In the genomic region with DNA sequence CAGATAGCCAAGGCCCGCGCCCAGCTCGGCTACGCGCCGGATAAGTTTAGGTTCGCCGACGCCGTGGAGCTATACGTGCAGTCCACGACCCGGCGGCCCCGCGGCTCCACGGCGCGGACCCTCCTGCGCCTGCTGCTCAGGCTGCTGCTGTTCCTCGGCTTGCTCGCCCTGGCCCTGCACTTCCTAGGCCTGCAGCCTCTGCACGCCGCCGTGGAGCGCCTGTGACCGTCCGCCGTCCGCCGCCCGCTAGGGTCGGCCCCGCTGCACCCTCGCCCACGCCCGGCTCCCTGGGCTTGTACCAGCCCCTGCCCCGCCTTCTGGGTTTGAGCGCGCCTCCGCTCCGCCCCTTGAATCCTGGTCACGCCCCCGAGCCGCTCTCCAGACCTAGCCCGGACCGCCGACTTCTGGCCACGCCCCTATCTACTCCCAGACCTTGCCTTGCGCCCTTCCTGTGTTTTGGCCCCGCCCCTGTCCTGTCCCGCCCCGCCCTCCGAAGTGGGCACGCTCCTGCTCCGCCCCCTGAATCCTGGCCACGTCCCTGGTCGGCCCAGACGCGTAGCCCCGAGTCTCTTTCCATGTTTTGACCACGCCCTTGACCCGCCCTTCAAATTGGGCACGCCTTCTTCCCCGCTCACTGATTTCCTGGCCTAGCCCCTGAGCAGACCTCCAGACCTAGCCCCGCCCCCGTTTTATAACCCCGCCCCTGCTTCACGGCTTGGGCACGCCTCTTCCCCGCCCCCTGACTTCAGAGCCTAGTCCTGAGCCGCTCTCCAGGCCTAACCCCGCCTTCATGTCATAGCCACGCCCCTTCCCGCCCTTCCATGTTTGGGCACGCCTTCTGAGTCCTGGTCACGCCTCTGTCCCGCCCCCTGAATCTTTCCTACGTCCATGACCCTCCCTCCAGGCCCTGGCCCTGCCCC, we compare ENCODE assay signal across 8 cellular contexts. TPM values are rescaled to one million over a fixed set of nuclear protein-coding genes. Genes with fewer than 3 reads are reported as not detected.
DNase-seq lines count a peak whose midpoint lies in the region; ATAC-seq, FAIRE-seq and TF ChIP-seq lines count a peak whose summit lies in the region.

No MANE protein-coding gene starts in this region.

- peaks cover 50% of the 10 kb centered on the region for H3K4me1 Mint-ChIP-seq in activated CD8-positive, alpha-beta memory T cell treated with anti-CD3 and anti-CD28 coated beads, Interleukin-2, amount 10 ng/mL, durations not matched to agents 7 days and 5 days

- H3K27ac ChIP-seq in H1 (ENCODE audit: low read depth, low read length), result peak overlapping the region; percentile 74; the same call in 1 of the 2 replicates

- peak overlapping the region; percentile 86 for H3K4me3 Mint-ChIP-seq in activated CD8-positive, alpha-beta memory T cell treated with anti-CD3 and anti-CD28 coated beads, Interleukin-2, amount 10 ng/mL, durations not matched to agents 7 days and 5 days

- H3K27ac Mint-ChIP-seq in activated CD8-positive, alpha-beta memory T cell treated with anti-CD3 and anti-CD28 coated beads, Interleukin-2, amount 10 ng/mL, durations not matched to agents 7 days and 5 days, result peak overlapping the region; percentile 98

- peak; percentile 100 for DNase-seq in Caki2 (ENCODE audit: low read depth)
- DNase-seq in HTR-8/SVneo (ENCODE audit: insufficient read length, low spot score), result peak; percentile 86
- peak; percentile 99 for DNase-seq in NOMO-1 treated with DMSO at 0.1 percent for 48 hours (lab: John Stamatoyannopoulos, UW; ENCODE audit: unreplicated experiment)
- DNase-seq in activated CD8-positive, alpha-beta memory T cell treated with anti-CD3 and anti-CD28 coated beads, Interleukin-2, amount 10 ng/mL, durations not matched to agents 7 days and 5 days, result peak; percentile 100
- DNase-seq in H1 (ENCODE audit: low read depth in 1 of 2, low spot score in 2 of 2), result peak; percentile 99 to 100
- DNase-seq in mesenteric fat pad (ENCODE audit: low spot score), result peak; percentile 100
- DNase-seq in stimulated activated CD8-positive, alpha-beta memory T cell treated with anti-CD3 and anti-CD28 coated beads, Interleukin-15, amount 100 ng/mL, for 1 hour (ENCODE audit: low read depth), result peak; percentile 100

- H2BK120ac ChIP-seq in H1 (replicated peaks; ENCODE audit: low read depth, low read length), result no peak overlapping the region

- POLR2A ChIA-PET in H1 (lab: Charles Lee; ENCODE audit: partially characterized antibody), result interaction anchor here (0.5 to 1.7 kb wide), 6 partner anchors 17 to 200 kb away, joined by 3 to 6 read pairs (median 3); no protein-coding TSS in a partner anchor

- H3K36me3 Mint-ChIP-seq in activated CD8-positive, alpha-beta memory T cell treated with anti-CD3 and anti-CD28 coated beads, Interleukin-2, amount 10 ng/mL, durations not matched to agents 7 days and 5 days, result no peaks in the 10 kb centered on the region

- CTCF ChIA-PET in activated CD8-positive, alpha-beta memory T cell treated with anti-CD3 and anti-CD28 coated beads, Interleukin-2, amount 10 ng/mL, durations not matched to agents 7 days and 5 days (lab: Charles Lee), result interaction anchor here (0.7 to 13.1 kb wide), 9 partner anchors 17 to 239 kb away, joined by 3 to 204 read pairs (median 32); a partner anchor contains a TSS
- CTCF ChIA-PET in H1 (lab: Charles Lee; ENCODE audit: partially characterized antibody), result interaction anchor here (0.6 to 5.2 kb wide), 11 partner anchors 15 to 935 kb away, joined by 3 to 58 read pairs (median 10); a partner anchor contains a TSS

- H4K91ac ChIP-seq in H1 (replicated peaks; ENCODE audit: insufficient read length, low read length), result no peak overlapping the region

- no peaks in the 10 kb centered on the region for H3K27me3 Mint-ChIP-seq in activated CD8-positive, alpha-beta memory T cell treated with anti-CD3 and anti-CD28 coated beads, Interleukin-2, amount 10 ng/mL, durations not matched to agents 7 days and 5 days

- peak overlapping the region in 2 of 4 experiments; percentile 48 to 58; a peak in 4 of 7 replicates for H3K9ac ChIP-seq in H1 (replicated peaks in 1 of 4; ENCODE audit: extremely low read depth in 1 of 4, low read depth in 3 of 4, low read length in 3 of 4)

- FAIRE-seq in HTR-8/SVneo (lab: Jason Lieb, UNC), result peak; percentile 69
- FAIRE-seq in H1 (lab: Jason Lieb, UNC), result peak; percentile 66

- no peak for TF ChIP-seq RAD21 in H1 (IDR thresholded peaks at IDR 0.05 in 1 of 2, conservative IDR thresholded peaks at IDR 0.05 in 1 of 2; ENCODE audit: low read depth in 2 of 2, low read length in 2 of 2)

- H3K36me3 ChIP-seq in H1 (ENCODE audit: control insufficient read depth in 2 of 4, insufficient read depth in 4 of 4, low read length in 3 of 4), result no peaks in the 10 kb centered on the region

- no peaks in the 10 kb centered on the region for H4K20me1 ChIP-seq in H1 (replicated peaks in 1 of 2; ENCODE audit: control insufficient read depth in 1 of 2, insufficient read depth in 2 of 2, low read length in 2 of 2)

- peaks cover 0 to 6% (median 2%) of the 10 kb centered on the region in 4 experiments; a peak in 4 of 7 replicates for H3K27me3 ChIP-seq in H1 (replicated peaks in 1 of 4; ENCODE audit: control insufficient read depth in 3 of 4, extremely low read depth in 1 of 4, insufficient read depth in 3 of 4, low read length in 3 of 4)

- no peak overlapping the region for H3K4ac ChIP-seq in H1 (replicated peaks; ENCODE audit: insufficient read length, low read depth, low read length)

- peak overlapping the region; percentile 66 to 81 (median 74) for H3K4me3 ChIP-seq in H1 (ENCODE audit: extremely low read depth in 1 of 4, insufficient read depth in 2 of 4, low read depth in 3 of 4, low read length in 4 of 4)

- peak in 1 of 2 experiments; percentile 55; a peak in 1 of 3 replicates for TF ChIP-seq EP300 in H1 (IDR thresholded peaks at IDR 0.05; ENCODE audit: borderline replicate concordance in 1 of 2, low read depth in 2 of 2, low read length in 2 of 2)

- peak in 1 of 2 experiments; percentile 61; a peak in 2 of 3 replicates for TF ChIP-seq POLR2A in H1 (IDR thresholded peaks at IDR 0.05; ENCODE audit: control extremely low read depth in 1 of 2, low read depth in 2 of 2, low read length in 2 of 2)

- TF ChIP-seq CTCF in H1 (IDR thresholded peaks at IDR 0.05; ENCODE audit: control extremely low read depth in 1 of 3, insufficient read depth in 1 of 3, low read depth in 1 of 3, low read length in 3 of 3), result no peak

- H3K9me3 Mint-ChIP-seq in activated CD8-positive, alpha-beta memory T cell treated with anti-CD3 and anti-CD28 coated beads, Interleukin-2, amount 10 ng/mL, durations not matched to agents 7 days and 5 days (ENCODE audit: low read depth), result no peaks in the 10 kb centered on the region

- in situ Hi-C loops in Caki2 (cut with HindIII; ENCODE audit: low pct_unique_long_range_greater_than_20kb, low sequenced_read_pairs), result no loop called here

- no peak overlapping the region; the same call in 1 of the 2 replicates for H2AFZ ChIP-seq in H1 (ENCODE audit: low read length)

- no peak overlapping the region for H2BK12ac ChIP-seq in H1 (ENCODE audit: low read depth, low read length)

- H2BK20ac ChIP-seq in H1 (ENCODE audit: low read length), result no peak overlapping the region

- H4K5ac ChIP-seq in H1 (ENCODE audit: insufficient read length, low read depth, low read length), result no peak overlapping the region

- H3K9me3 ChIP-seq in H1 (ENCODE audit: insufficient read depth in 2 of 2, low read depth in 1 of 2, low read length in 1 of 2), result no peaks in the 10 kb centered on the region

- no peak overlapping the region for H2BK15ac ChIP-seq in H1 (ENCODE audit: low read length)

- ATAC-seq in GM21381 (IDR thresholded peaks at IDR 0.05; ENCODE audit: unreplicated experiment), result peak; percentile 55
- ATAC-seq in activated CD8-positive, alpha-beta memory T cell treated with anti-CD3 and anti-CD28 coated beads, Interleukin-2, amount 10 ng/mL, durations not matched to agents 7 days and 5 days, result peak; percentile 68

- no peak overlapping the region for H3K23ac ChIP-seq in H1 (ENCODE audit: insufficient read length)

- no peak overlapping the region; the same call in 1 of the 2 replicates for H4K8ac ChIP-seq in H1 (ENCODE audit: extremely low read depth, insufficient read depth, low read length)

- H3K23me2 ChIP-seq in H1 (ENCODE audit: low read depth, low read length), result peaks cover 8% of the 10 kb centered on the region

- H3K79me2 ChIP-seq in H1 (ENCODE audit: control insufficient read depth in 1 of 2, insufficient read depth in 2 of 2, low read length in 2 of 2), result no peaks in the 10 kb centered on the region

- H3K14ac ChIP-seq in H1 (ENCODE audit: insufficient read length), result no peak overlapping the region

- no peak overlapping the region for H3K18ac ChIP-seq in H1 (ENCODE audit: extremely low read depth, low read length)

- H2AK5ac ChIP-seq in H1 (ENCODE audit: low read depth, low read length), result no peak overlapping the region

- no peaks in the 10 kb centered on the region for H3K79me1 ChIP-seq in H1 (ENCODE audit: low read depth, low read length)

- H3K56ac ChIP-seq in H1 (replicated peaks; ENCODE audit: insufficient read length, low read depth, low read length), result no peak overlapping the region

- H3K4me2 ChIP-seq in H1 (ENCODE audit: insufficient read depth in 1 of 2, low read depth in 2 of 2, low read length in 2 of 2), result peak overlapping the region; percentile 92 to 98

- 1% methylated on average over 37 of the region's 79 CpGs; no CpG with 5 or more reads in 1 of the 2 experiments for WGBS in H1 (ENCODE audit: extremely low coverage in 1 of 2, insufficient coverage in 1 of 2, insufficient read length in 1 of 2, insufficient replicate concordance in 2 of 2, low coverage in 1 of 2, low lambda C conversion rate in 2 of 2, missing lambda C conversion rate in 1 of 2), 2 experiments

- peaks cover 4 to 14% (median 10%) of the 10 kb centered on the region in 4 experiments; a peak in 6 of 7 replicates for H3K4me1 ChIP-seq in H1 (replicated peaks in 1 of 4; ENCODE audit: control insufficient read depth in 3 of 4, insufficient read depth in 4 of 4, low read length in 3 of 4)

- peak overlapping the region; percentile 47; the same call in 1 of the 2 replicates for H2BK5ac ChIP-seq in H1 (ENCODE audit: low read depth, low read length)

RNA-seq across cellular contexts. Expression of a gene that starts 15.6 kb away (rescaled TPM):
- total RNA-seq in Caki2 (2014; rRNA removed; shearing (Covaris generic); ENCODE audit: low replicate concordance), result 16.2 and 20.1 TPM in 2 replicates
- total RNA-seq in activated CD8-positive, alpha-beta memory T cell treated with anti-CD3 and anti-CD28 coated beads, Interleukin-2, amount 10 ng/mL, durations not matched to agents 7 days and 5 days, result 10 to 100 TPM; 34.8 to 36.7 TPM
- 30.2 and 30.5 TPM in 2 replicates for total RNA-seq in H1 (2021; fragmentation: NEBNext Ultra II Directional; extraction: Animal tissue kit (Norgen Biotek cat#: 25700))
- 14.9 and 16.3 TPM in 2 replicates for polyA plus RNA-seq in H1 (2011; rRNA removed)
- 11.8 TPM for polyA plus RNA-seq in H1 (2011; cell fraction: cytosol; rRNA removed)
- 31.1 TPM for polyA plus RNA-seq in H1 (2011; cell fraction: nucleus; rRNA removed)
- polyA plus RNA-seq in H1 (2012, experiment 1 of 2), result 10.5 to 14.2 TPM (median 13.2 TPM) in 4 replicates
- polyA plus RNA-seq in H1 (2012, experiment 2 of 2), result 9.7 TPM
- 12.2 TPM for polyA plus RNA-seq in H1 (2013, experiment 1 of 2)
- 14.9 TPM for polyA plus RNA-seq in H1 (2013, experiment 2 of 2)
- 49.2 and 51.9 TPM in 2 replicates for polyA minus RNA-seq in H1 (2011; rRNA and poly(A)+ RNA removed)
- 23.4 TPM for polyA minus RNA-seq in H1 (2011; cell fraction: cytosol; rRNA and poly(A)+ RNA removed)
- polyA minus RNA-seq in H1 (2011; cell fraction: nucleus; rRNA and poly(A)+ RNA removed), result 13.7 TPM
- total RNA-seq in mesenteric fat pad, result 44.9 TPM

RNA-seq across cellular contexts. Expression of a gene that starts 28.1 kb away (rescaled TPM):
- not detected in 2 replicates for total RNA-seq in Caki2 (2014; rRNA removed; shearing (Covaris generic); ENCODE audit: low replicate concordance)
- under 1 TPM in 1 of 2 experiments, not detected in 1; 0.18 TPM for total RNA-seq in activated CD8-positive, alpha-beta memory T cell treated with anti-CD3 and anti-CD28 coated beads, Interleukin-2, amount 10 ng/mL, durations not matched to agents 7 days and 5 days
- not detected in 2 replicates for total RNA-seq in H1 (2021; fragmentation: NEBNext Ultra II Directional; extraction: Animal tissue kit (Norgen Biotek cat#: 25700))
- 0.08 and 0.25 TPM in 2 replicates for polyA plus RNA-seq in H1 (2011; rRNA removed)
- 0.05 TPM for polyA plus RNA-seq in H1 (2011; cell fraction: cytosol; rRNA removed)
- polyA plus RNA-seq in H1 (2011; cell fraction: nucleus; rRNA removed), result 0.50 TPM
- 0.11 to 0.21 TPM (median 0.14 TPM) in 4 replicates for polyA plus RNA-seq in H1 (2012, experiment 1 of 2)
- polyA plus RNA-seq in H1 (2012, experiment 2 of 2), result not detected
- 0.16 TPM for polyA plus RNA-seq in H1 (2013, experiment 1 of 2)
- polyA plus RNA-seq in H1 (2013, experiment 2 of 2), result 0.07 TPM
- polyA minus RNA-seq in H1 (2011; rRNA and poly(A)+ RNA removed), result 0.07 and 0.13 TPM in 2 replicates
- not detected for polyA minus RNA-seq in H1 (2011; cell fraction: cytosol; rRNA and poly(A)+ RNA removed)
- 0.20 TPM for polyA minus RNA-seq in H1 (2011; cell fraction: nucleus; rRNA and poly(A)+ RNA removed)
- not detected for total RNA-seq in mesenteric fat pad

Comparison
In these comparisons a context has a peak if more than half of its experiments do, and no peak if none do; other contexts are left out.
1. Peak in every context shown above with its lines: DNase-seq, ATAC-seq, H3K4me3 ChIP-seq and H3K27ac ChIP-seq.